ENCODE assay signal across 22 cellular contexts in the genomic region with DNA sequence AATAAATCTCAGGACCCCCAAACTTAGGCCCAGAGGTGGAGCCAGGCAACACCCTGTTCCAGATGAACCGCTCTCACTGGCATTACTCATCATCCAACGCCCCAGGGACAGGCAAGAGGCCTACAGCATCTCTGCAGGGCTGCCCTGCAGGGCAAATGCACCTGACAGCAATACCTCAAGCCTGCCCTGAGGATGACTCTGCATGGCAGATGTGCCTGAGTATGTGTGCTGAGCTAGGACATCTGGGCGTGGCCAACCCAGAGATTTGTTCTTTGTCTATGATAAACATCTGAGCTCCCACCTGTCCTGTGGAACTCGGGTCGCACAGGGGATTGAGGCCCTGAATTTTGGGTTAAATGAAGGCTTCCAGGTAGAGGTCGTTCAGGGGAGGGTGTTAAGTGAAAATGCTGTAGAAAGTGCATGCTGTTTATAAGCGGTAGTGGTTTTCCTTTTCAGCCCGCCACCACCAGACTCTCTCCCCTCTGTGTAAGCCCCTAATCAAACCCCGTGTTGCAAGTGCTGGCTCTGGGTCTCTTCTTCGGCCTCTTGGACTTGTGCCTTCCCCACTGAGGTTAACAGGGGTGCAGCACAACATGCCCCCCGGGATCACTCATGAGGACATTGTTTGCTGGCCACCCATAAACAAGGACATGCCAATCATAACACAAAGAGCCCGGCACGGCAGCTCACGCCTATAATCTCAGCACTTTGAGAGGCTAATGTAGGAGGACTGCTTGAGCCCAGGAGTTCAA.
DNase-seq lines count a peak whose midpoint lies in the region; ATAC-seq and TF ChIP-seq lines count a peak whose summit lies in the region.
"Had no signal": no experiment of that assay in that cellular context is flagged by ENCODE, and none has a peak within 500 bp of the region (broad histone marks: within the 10 kb centered on the region; RNA-seq: fewer than 3 reads in every experiment).

No MANE protein-coding gene starts in this region.

- no peak for TF ChIP-seq EP300 in esophagus muscularis mucosa (IDR thresholded peaks at IDR 0.05)

- H3K4me1 ChIP-seq in esophagus muscularis mucosa (peaks cover 9 to 36% (median 30%) of the 10 kb centered on the region in 4 donors), osteoblast (ENCODE audit: insufficient read depth, low read length) (peaks cover 21% of the 10 kb centered on the region)

- no peak for ATAC-seq in HG03196 (IDR thresholded peaks at IDR 0.05; ENCODE audit: unreplicated experiment)
- ATAC-seq: GM12878 had no signal

- no peaks in the 10 kb centered on the region for H3K9me3 Mint-ChIP-seq in T-helper 2 cell treated with Interferon-gamma antibody and Interleukin-4, amounts not matched to agents 5 μg/mL and 100 μg/mL, for 36 hours
- H3K9me3 Mint-ChIP-seq: CD4-positive, alpha-beta T cell had no signal

- no peak for TF ChIP-seq POLR2A in esophagus muscularis mucosa (IDR thresholded peaks at IDR 0.05; ENCODE audit: low read depth)

- peaks cover 21% of the 10 kb centered on the region for H3K36me3 Mint-ChIP-seq in T-helper 2 cell treated with Interferon-gamma antibody and Interleukin-4, amounts not matched to agents 5 μg/mL and 100 μg/mL, for 36 hours (ENCODE audit: low read depth)

- peak; percentile 3 for DNase-seq in T-helper 2 cell treated with Interferon-gamma antibody and Interleukin-4, amounts not matched to agents 5 μg/mL and 100 μg/mL, for 36 hours (ENCODE audit: low spot score)
- no peak for DNase-seq in T-helper 2 cell
- DNase-seq in H7 = peak; percentile 15
- peak; percentile 89 for DNase-seq in esophagus muscularis mucosa (ENCODE audit: extremely low spot score)
- DNase-seq in osteoblast (ENCODE audit: insufficient read length, low spot score, missing footprints) = no peak
- DNase-seq in stimulated activated CD4-positive, alpha-beta T cell treated with anti-CD3 and anti-CD28 coated beads, Interleukin-15, amount 100 ng/mL, for 24 hours = no peak
- DNase-seq in UCSD-AML1 (lab: John Stamatoyannopoulos, UW; ENCODE audit: unreplicated experiment) = no peak
- DNase-seq: ACHN; CD4-positive, alpha-beta T cell; COR-L47; DMS79; GOT3; NCI-H1694; NCI-H2081; NCI-H446; NCI-H526; Right ventricle myocardium superior had no signal

- TF ChIP-seq CTCF in esophagus muscularis mucosa (IDR thresholded peaks at IDR 0.05) = no peak
- TF ChIP-seq CTCF in osteoblast (IDR thresholded peaks at IDR 0.05; ENCODE audit: extremely low read depth, low read depth, low read length) = no peak

- peaks cover 3% of the 10 kb centered on the region for H4K20me1 ChIP-seq in osteoblast (ENCODE audit: insufficient read depth, low read length)

- peak overlapping the region; percentile 35 for H2AFZ ChIP-seq in osteoblast (ENCODE audit: low read length)

- H3K36me3 ChIP-seq in H7 (replicated peaks; ENCODE audit: control insufficient read depth, insufficient read depth, low read length) = no peaks in the 10 kb centered on the region
- H3K36me3 ChIP-seq in esophagus muscularis mucosa = peaks cover 0 to 11% (median 5%) of the 10 kb centered on the region in 4 donors
- peaks cover 3% of the 10 kb centered on the region for H3K36me3 ChIP-seq in osteoblast (ENCODE audit: insufficient read depth, low read length)

- H3K27me3 ChIP-seq in H7 (ENCODE audit: control insufficient read depth, insufficient read depth, low read length) (no peaks in the 10 kb centered on the region), esophagus muscularis mucosa (no peaks in the 10 kb centered on the region), osteoblast (ENCODE audit: insufficient read depth, low read length) (no peaks in the 10 kb centered on the region)
- H3K27me3 ChIP-seq: BLaER1 had no signal

- peaks cover 7% of the 10 kb centered on the region for H3K4me1 Mint-ChIP-seq in T-helper 2 cell treated with Interferon-gamma antibody and Interleukin-4, amounts not matched to agents 5 μg/mL and 100 μg/mL, for 36 hours (ENCODE audit: low read depth)

- no peak overlapping the region for H3K27ac ChIP-seq in esophagus muscularis mucosa (replicated peaks in 1 of 4)
- no peak overlapping the region for H3K27ac ChIP-seq in osteoblast (ENCODE audit: low read depth, low read length)
- H3K27ac ChIP-seq: 22Rv1, BLaER1, KMS-11 had no signal

- H3K4me2 ChIP-seq in osteoblast (ENCODE audit: insufficient read depth, low read length) = no peak overlapping the region
- H3K4me2 ChIP-seq: BLaER1, KMS-11 had no signal

- H3K27me3 Mint-ChIP-seq in T-helper 2 cell treated with Interferon-gamma antibody and Interleukin-4, amounts not matched to agents 5 μg/mL and 100 μg/mL, for 36 hours (ENCODE audit: low read depth) = no peaks in the 10 kb centered on the region
- H3K27me3 Mint-ChIP-seq: CD4-positive, alpha-beta T cell had no signal

- H3K4me3 Mint-ChIP-seq in T-helper 2 cell treated with Interferon-gamma antibody and Interleukin-4, amounts not matched to agents 5 μg/mL and 100 μg/mL, for 36 hours = no peak overlapping the region
- H3K4me3 Mint-ChIP-seq: CD4-positive, alpha-beta T cell had no signal

- H3K9me3 ChIP-seq in esophagus muscularis mucosa (no peaks in the 10 kb centered on the region), osteoblast (ENCODE audit: low read depth, low read length) (no peaks in the 10 kb centered on the region)

- 90% methylated on average over 13 of the region's 14 CpGs for WGBS in esophagus muscularis mucosa

- peaks cover 35% of the 10 kb centered on the region for H3K79me2 ChIP-seq in osteoblast (ENCODE audit: insufficient read depth, low read length)

- no peak overlapping the region for H3K27ac Mint-ChIP-seq in T-helper 2 cell treated with Interferon-gamma antibody and Interleukin-4, amounts not matched to agents 5 μg/mL and 100 μg/mL, for 36 hours
- H3K27ac Mint-ChIP-seq: CD4-positive, alpha-beta T cell had no signal

- intact Hi-C loops in esophagus muscularis mucosa (cut with DNase I) = no loop called here

- H3K4me3 ChIP-seq in H7 (ENCODE audit: insufficient read depth, low read depth, low read length) = no peak overlapping the region
- H3K4me3 ChIP-seq in esophagus muscularis mucosa = no peak overlapping the region
- H3K4me3 ChIP-seq in osteoblast (ENCODE audit: insufficient read depth, low read length) = no peak overlapping the region
- H3K4me3 ChIP-seq: BLaER1, GM12878 had no signal

Comparison
In these comparisons a context has a peak if more than half of its experiments do, and no peak if none do; other contexts are left out.
1. DNase-seq: peak in T-helper 2 cell treated with Interferon-gamma antibody and Interleukin-4, amounts not matched to agents 5 μg/mL and 100 μg/mL, for 36 hours (single experiment), H7 (single experiment) and esophagus muscularis mucosa (single experiment); none in T-helper 2 cell (0 of 5), osteoblast (single experiment), stimulated activated CD4-positive, alpha-beta T cell treated with anti-CD3 and anti-CD28 coated beads, Interleukin-15, amount 100 ng/mL, for 24 hours (single experiment) and UCSD-AML1 (single experiment).